ENCODE assay signal across 23 cellular contexts in genomic region chr13:55266644-55267043, GRCh38.
"Had no signal": no experiment of that assay in that cellular context is flagged by ENCODE, and none has a peak within 500 bp of the region (broad histone marks: within the 10 kb centered on the region; RNA-seq: fewer than 3 reads in every experiment).

No MANE protein-coding gene starts in this region.

- H3K9me3 ChIP-seq: esophagus squamous epithelium, gastrocnemius medialis, left lung, lower lobe of right lung had no signal

- H3K27ac ChIP-seq: coronary artery, dorsolateral prefrontal cortex, epithelial cell of prostate, esophagus squamous epithelium, gastrocnemius medialis, heart right ventricle, left lung, lower lobe of right lung had no signal

- H3K4me3 Mint-ChIP-seq: mesothelial cell of epicardium, naive B cell had no signal

- H3K27me3 Mint-ChIP-seq: naive B cell had no signal

- H3K36me3 Mint-ChIP-seq: mesothelial cell of epicardium, naive B cell had no signal

- H3K4me3 ChIP-seq: coronary artery, dorsolateral prefrontal cortex, esophagus squamous epithelium, gastrocnemius medialis, heart right ventricle, left lung, lower lobe of right lung, mucosa of descending colon had no signal

- H3K4me1 Mint-ChIP-seq: naive B cell had no signal

- H3K27me3 ChIP-seq: dorsolateral prefrontal cortex, esophagus squamous epithelium, gastrocnemius medialis, heart right ventricle, left lung had no signal

- H3K9me3 Mint-ChIP-seq: mesothelial cell of epicardium had no signal

- H3K27ac Mint-ChIP-seq: mesothelial cell of epicardium, naive B cell had no signal

- DNase-seq: dermis blood vessel endothelial cell; dorsolateral prefrontal cortex; effector CD4-positive, alpha-beta T cell; effector memory CD4-positive, alpha-beta T cell; erythroblast; esophagus squamous epithelium; foreskin fibroblast; foreskin melanocyte; gastrocnemius medialis; glutamatergic neuron; head of caudate nucleus; heart right ventricle; hippocampal formation; left cardiac atrium; left lung; left ventricle myocardium superior; lower lobe of right lung; mesenchymal stem cell; mucosa of descending colon; naive B cell had no signal

- H3K36me3 ChIP-seq: esophagus squamous epithelium, gastrocnemius medialis, heart right ventricle, left lung, lower lobe of right lung had no signal

- H3K4me1 ChIP-seq: esophagus squamous epithelium, gastrocnemius medialis, heart right ventricle, left lung, lower lobe of right lung had no signal
